8 cellular contexts compared by ENCODE assay signal in genomic region chr14:95527392-95528002, GRCh38. TPM values are rescaled to one million over a fixed set of nuclear protein-coding genes. Genes with fewer than 3 reads are reported as not detected.
DNase-seq lines count a peak whose midpoint lies in the region; ATAC-seq and TF ChIP-seq lines count a peak whose summit lies in the region.

No MANE protein-coding gene starts in this region.

- no peak for TF ChIP-seq POLR2A in adrenal gland (IDR thresholded peaks at IDR 0.05)
- TF ChIP-seq POLR2A in spleen (IDR thresholded peaks at IDR 0.05), result no peak

- H3K4me2 ChIP-seq in BLaER1, result peak overlapping the region; percentile 96

- DNase-seq in HAP-1 (ENCODE audit: low spot score in 2 of 2) (peak; percentile 24 to 49), RPMI7951 (ENCODE audit: low read depth) (peak; percentile 63), adrenal gland (peak; percentile 69 to 89 (median 76)), left ventricle myocardium superior (no peak), spleen (no peak), DMS114 treated with DMSO at 0.1 percent for 48 hours (lab: John Stamatoyannopoulos, UW; ENCODE audit: unreplicated experiment) (no peak), GM19240 (ENCODE audit: insufficient read length, low spot score) (no peak)

- peak; percentile 80 to 91 (median 86) for TF ChIP-seq CTCF in adrenal gland (IDR thresholded peaks at IDR 0.05)
- TF ChIP-seq CTCF in spleen (IDR thresholded peaks at IDR 0.05 in 8 of 11, conservative IDR thresholded peaks at IDR 0.05 in 3 of 11), result peak; percentile 64 to 86 (median 82)

- intact Hi-C loops in adrenal gland (cut with DNase I), result loop anchor here (2.0 to 5.0 kb wide), 2 partner anchors 83 to 85 kb away; no protein-coding TSS in a partner anchor
- intact Hi-C loops in left ventricle myocardium superior (cut with micrococcal nuclease), result loop anchor here (5.0 kb wide), 1 partner anchor 85 kb away; no protein-coding TSS in a partner anchor
- intact Hi-C loops in spleen (cut with DNase I; ENCODE audit: low total_unique reads), result loop anchor here (5.0 kb wide), 2 partner anchors 85 to 100 kb away; no protein-coding TSS in a partner anchor

- H3K27me3 ChIP-seq in BLaER1, result no peaks in the 10 kb centered on the region
- H3K27me3 ChIP-seq in HAP-1 (ENCODE audit: low read depth), result no peaks in the 10 kb centered on the region
- H3K27me3 ChIP-seq in adrenal gland, result no peaks in the 10 kb centered on the region
- H3K27me3 ChIP-seq in spleen (replicated peaks in 1 of 7), result no peaks in the 10 kb centered on the region

- 26 to 45% (median 36%) methylated on average over 4 of the region's 4 CpGs for WGBS in adrenal gland, 4 donors
- WGBS in spleen, 5 donors, result 47 to 69% (median 61%) methylated on average over 4 of the region's 4 CpGs

- H3K27ac ChIP-seq in BLaER1 (peak overlapping the region; percentile 90), adrenal gland (peak overlapping the region in 4 of 5 donors; percentile 52 to 81 (median 66)), spleen (peak overlapping the region in 3 of 8 donors; percentile 21 to 59 (median 36))

- H4K20me1 ChIP-seq in BLaER1, result no peaks in the 10 kb centered on the region

- H3K9me3 ChIP-seq in BLaER1, result no peaks in the 10 kb centered on the region
- H3K9me3 ChIP-seq in HAP-1, result no peaks in the 10 kb centered on the region
- no peaks in the 10 kb centered on the region for H3K9me3 ChIP-seq in adrenal gland (replicated peaks in 1 of 3)
- no peaks in the 10 kb centered on the region for H3K9me3 ChIP-seq in spleen

- ATAC-seq in left ventricle myocardium superior, result peak; percentile 63

- H3K4me3 ChIP-seq in BLaER1 (no peak overlapping the region), HAP-1 (no peak overlapping the region), adrenal gland (no peak overlapping the region), spleen (no peak overlapping the region)

- H3K36me3 ChIP-seq in BLaER1 (peaks cover 8% of the 10 kb centered on the region; the same call in 1 of the 2 replicates), HAP-1 (replicated peaks) (peaks cover 19% of the 10 kb centered on the region), adrenal gland (replicated peaks in 1 of 2) (no peaks in the 10 kb centered on the region), spleen (peaks cover 0 to 21% (median 5%) of the 10 kb centered on the region in 6 donors)

- H3K9ac ChIP-seq in BLaER1, result peak overlapping the region; percentile 32; the same call in 1 of the 2 replicates

- H3K4me1 ChIP-seq in BLaER1 (peaks cover 90% of the 10 kb centered on the region), HAP-1 (peaks cover 14% of the 10 kb centered on the region), adrenal gland (replicated peaks in 1 of 2) (peaks cover 8 to 74% of the 10 kb centered on the region in 2 donors), spleen (peaks cover 23 to 75% (median 58%) of the 10 kb centered on the region in 6 donors)

- in situ Hi-C loops in HAP-1 (cut with MboI; ENCODE audit: low sequenced_read_pairs), result no loop called here

RNA-seq across cellular contexts. Expression of gene GLRX5, which starts 7.4 kb away (rescaled TPM):
- total RNA-seq in RPMI7951 (2014; rRNA removed; shearing (Covaris generic)), result 65.4 and 65.7 TPM in 2 replicates
- total RNA-seq in adrenal gland (100 to 1,000 TPM in 1 of 8 donors, 10 to 100 TPM in 7; 45.3 to 128 (median 71.6) TPM), left ventricle myocardium superior (94.0 TPM), spleen (10 to 100 TPM; 18.2 to 48.4 (median 24.6) TPM)
- polyA plus RNA-seq in adrenal gland (100 to 1,000 TPM in 1 of 3 donors, 10 to 100 TPM in 2; 32.7 to 134 (median 57.6) TPM), spleen (10 to 100 TPM; 24.4 to 37.3 (median 34.0) TPM)

RNA-seq across cellular contexts. Expression of gene SYNE3, which starts 11.0 kb away (rescaled TPM):
- total RNA-seq in RPMI7951 (2014; rRNA removed; shearing (Covaris generic)), result 6.0 and 6.2 TPM in 2 replicates
- total RNA-seq in adrenal gland (10 to 100 TPM; 10.5 to 24.8 (median 14.4) TPM), left ventricle myocardium superior (12.2 TPM), spleen (10 to 100 TPM; 26.8 to 34.5 (median 28.9) TPM)
- polyA plus RNA-seq in adrenal gland (1 to 10 TPM; 2.5 to 6.2 (median 4.4) TPM), spleen (1 to 10 TPM; 1.4 to 5.2 (median 1.8) TPM)

Comparison
In these comparisons a context has a peak if more than half of its experiments do, and no peak if none do; other contexts are left out.
1. DNase-seq: peak in HAP-1 (2 of 2), RPMI7951 (single experiment) and adrenal gland (7 of 7); none in left ventricle myocardium superior (single experiment), spleen (single experiment), DMS114 treated with DMSO at 0.1 percent for 48 hours (single experiment) and GM19240 (single experiment).